1 cellular context compared by ENCODE assay signal in the genomic region with DNA sequence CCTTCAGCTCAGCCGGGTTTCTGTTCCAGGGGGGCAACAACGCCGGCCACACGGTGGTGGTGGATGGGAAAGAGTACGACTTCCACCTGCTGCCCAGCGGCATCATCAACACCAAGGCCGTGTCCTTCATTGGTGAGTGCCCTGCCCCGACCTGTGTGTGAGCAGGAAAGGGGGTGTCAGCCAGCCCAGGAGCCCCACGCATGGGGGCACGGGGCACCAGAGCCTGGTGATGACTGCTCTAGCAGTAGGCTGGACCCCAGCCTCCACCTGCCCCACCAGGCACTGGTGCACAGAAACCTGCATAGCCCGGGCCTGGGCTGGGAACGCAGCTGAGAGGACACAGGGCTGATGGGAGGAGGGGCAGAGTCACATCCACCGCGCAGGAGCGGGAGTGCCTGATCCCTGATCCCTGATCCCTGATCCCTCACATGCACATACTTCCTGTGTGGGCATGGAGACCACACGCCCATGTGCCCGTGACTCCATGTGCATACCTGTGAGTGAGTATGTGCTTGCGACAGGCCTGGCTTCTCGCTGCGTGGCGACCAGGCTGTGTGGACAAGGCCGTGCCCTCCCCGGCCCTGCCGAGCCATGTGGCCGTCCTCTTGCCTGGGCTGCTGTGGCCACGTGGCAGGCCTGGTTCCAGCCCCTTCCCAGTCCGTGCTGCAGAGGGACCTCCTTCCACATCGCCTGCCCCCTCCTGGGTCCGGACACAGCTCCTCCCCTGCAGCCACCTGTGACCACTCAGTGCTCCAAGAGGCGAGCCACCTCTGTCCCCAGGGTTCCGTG.
TF ChIP-seq lines count a peak whose summit lies in the region.

No MANE protein-coding gene starts in this region.

TF ChIP-seq in SK-N-SH, 30 proteins besides CTCF, POLR2A, EP300 and RAD21 (continued from another document):
- TF ChIP-seq, protein P1, sequence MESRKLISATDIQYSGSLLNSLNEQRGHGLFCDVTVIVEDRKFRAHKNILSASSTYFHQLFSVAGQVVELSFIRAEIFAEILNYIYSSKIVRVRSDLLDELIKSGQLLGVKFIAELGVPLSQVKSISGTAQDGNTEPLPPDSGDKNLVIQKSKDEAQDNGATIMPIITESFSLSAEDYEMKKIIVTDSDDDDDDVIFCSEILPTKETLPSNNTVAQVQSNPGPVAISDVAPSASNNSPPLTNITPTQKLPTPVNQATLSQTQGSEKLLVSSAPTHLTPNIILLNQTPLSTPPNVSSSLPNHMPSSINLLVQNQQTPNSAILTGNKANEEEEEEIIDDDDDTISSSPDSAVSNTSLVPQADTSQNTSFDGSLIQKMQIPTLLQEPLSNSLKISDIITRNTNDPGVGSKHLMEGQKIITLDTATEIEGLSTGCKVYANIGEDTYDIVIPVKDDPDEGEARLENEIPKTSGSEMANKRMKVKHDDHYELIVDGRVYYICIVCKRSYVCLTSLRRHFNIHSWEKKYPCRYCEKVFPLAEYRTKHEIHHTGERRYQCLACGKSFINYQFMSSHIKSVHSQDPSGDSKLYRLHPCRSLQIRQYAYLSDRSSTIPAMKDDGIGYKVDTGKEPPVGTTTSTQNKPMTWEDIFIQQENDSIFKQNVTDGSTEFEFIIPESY (IDR thresholded peaks at IDR 0.05; ENCODE audit: borderline replicate concordance, low read depth), result no peak
- TF ChIP-seq SIN3A (IDR thresholded peaks at IDR 0.05; ENCODE audit: borderline replicate concordance, low read depth, low read length) (no peak), FOXM1 (IDR thresholded peaks at IDR 0.05; ENCODE audit: low read depth) (no peak)
